In genomic region chr1:155091071-155092051, GRCh38 we compare ENCODE assay signal across 8 cellular contexts. TPM values are rescaled to one million over a fixed set of nuclear protein-coding genes. Genes with fewer than 3 reads are reported as not detected.
DNase-seq lines count a peak whose midpoint lies in the region; ATAC-seq and TF ChIP-seq lines count a peak whose summit lies in the region.

No MANE protein-coding gene starts in this region.

- H3K36me3 ChIP-seq in MM.1S (replicated peaks; ENCODE audit: insufficient read depth, low read length) (no peaks in the 10 kb centered on the region), parathyroid adenoma (ENCODE audit: control insufficient read depth, insufficient read depth, low read length) (no peaks in the 10 kb centered on the region)

- H3K27me3 ChIP-seq in MM.1S (replicated peaks; ENCODE audit: insufficient read depth, low read length) (peaks cover 26% of the 10 kb centered on the region), parathyroid adenoma (ENCODE audit: control insufficient read depth, insufficient read depth, low read length) (no peaks in the 10 kb centered on the region)

- H3K4me3 ChIP-seq in MM.1S (ENCODE audit: low read length) (peak overlapping the region; percentile 10; the same call in 1 of the 2 replicates), parathyroid adenoma (ENCODE audit: low read depth, low read length) (no peak overlapping the region)

- no peak overlapping the region for H3K27ac ChIP-seq in MM.1S (ENCODE audit: low read length)
- H3K27ac ChIP-seq in parathyroid adenoma, result no peak overlapping the region

- H3K9ac ChIP-seq in MM.1S (ENCODE audit: low read length) (no peak overlapping the region), parathyroid adenoma (no peak overlapping the region)

- H2AFZ ChIP-seq in MM.1S (ENCODE audit: low read length) (peak overlapping the region; percentile 55), parathyroid adenoma (peak overlapping the region; percentile 48)

- H4K20me1 ChIP-seq in MM.1S (ENCODE audit: insufficient read depth, low read length), result no peaks in the 10 kb centered on the region

- no peaks in the 10 kb centered on the region for H3K79me2 ChIP-seq in MM.1S (ENCODE audit: low read length)
- no peaks in the 10 kb centered on the region for H3K79me2 ChIP-seq in parathyroid adenoma

- TF ChIP-seq CTCF in MM.1S (IDR thresholded peaks at IDR 0.05; ENCODE audit: low read length), result peak; percentile 100
- peak; percentile 92 for TF ChIP-seq CTCF in parathyroid adenoma (IDR thresholded peaks at IDR 0.05)
- peak; percentile 98 for TF ChIP-seq CTCF in type B pancreatic cell (conservative IDR thresholded peaks at IDR 0.05)

- H3K4me1 Mint-ChIP-seq in type B pancreatic cell (ENCODE audit: unreplicated experiment), result peaks cover 36% of the 10 kb centered on the region

- H3K9me3 ChIP-seq in MM.1S (replicated peaks; ENCODE audit: insufficient read depth, low read length) (no peaks in the 10 kb centered on the region), parathyroid adenoma (ENCODE audit: control insufficient read depth, low read length) (no peaks in the 10 kb centered on the region)

- H3K9me3 Mint-ChIP-seq in type B pancreatic cell, result no peaks in the 10 kb centered on the region

- H3F3A ChIP-seq in MM.1S (ENCODE audit: insufficient read depth, low read length), result no peaks in the 10 kb centered on the region

- in situ Hi-C loops in SK-MEL-5 (cut with HindIII; ENCODE audit: low pct_unique_long_range_greater_than_20kb, low sequenced_read_pairs), result no loop called here

- no peak overlapping the region for H3K27ac Mint-ChIP-seq in type B pancreatic cell

- H3K4me2 ChIP-seq in MM.1S (ENCODE audit: low read depth, low read length), result peak overlapping the region; percentile 62
- H3K4me2 ChIP-seq in parathyroid adenoma (ENCODE audit: low read length), result peak overlapping the region; percentile 6

- no peaks in the 10 kb centered on the region for H3K36me3 Mint-ChIP-seq in type B pancreatic cell

- H3K9me2 ChIP-seq in MM.1S (replicated peaks; ENCODE audit: insufficient read depth, low read length), result no peaks in the 10 kb centered on the region

- no peak overlapping the region for H3K4me3 Mint-ChIP-seq in type B pancreatic cell

- DNase-seq in Daoy (ENCODE audit: low read depth) (peak; percentile 82), MM.1S (peak; percentile 83), SK-MEL-5 (ENCODE audit: low read depth, low spot score) (peak; percentile 91), glomerular visceral epithelial cell (ENCODE audit: extremely low spot score) (peak; percentile 73), type B pancreatic cell (ENCODE audit: extremely low spot score, unreplicated experiment) (peak; percentile 91)
- peak; percentile 63 to 79 (median 72) for DNase-seq in activated naive CD4-positive, alpha-beta T cell (lab: John Stamatoyannopoulos, UW)

- H3K27me3 Mint-ChIP-seq in type B pancreatic cell, result peaks cover 4% of the 10 kb centered on the region

- peaks cover 21% of the 10 kb centered on the region for H3K4me1 ChIP-seq in MM.1S (ENCODE audit: low read length)
- H3K4me1 ChIP-seq in parathyroid adenoma, result peaks cover 8% of the 10 kb centered on the region

- ATAC-seq in HG02885 (IDR thresholded peaks at IDR 0.05; ENCODE audit: poor library complexity, unreplicated experiment), result no peak

RNA-seq across cellular contexts. Expression of gene EFNA3, which starts 12.7 kb away (rescaled TPM):
- 1.1 and 2.4 TPM in 2 replicates for total RNA-seq in Daoy (2014; rRNA removed; shearing (Covaris generic))
- total RNA-seq in SK-MEL-5 (2014; rRNA removed; shearing (Covaris generic)), result 6.6 and 8.2 TPM in 2 replicates
- polyA plus RNA-seq in SK-MEL-5 (2015; cell fraction: cytosol; rRNA removed), result 6.1 and 10.2 TPM in 2 replicates
- 9.8 and 17.4 TPM in 2 replicates for polyA plus RNA-seq in SK-MEL-5 (2015; cell fraction: nucleus; rRNA removed)
- total RNA-seq in type B pancreatic cell (ENCODE audit: low replicate concordance), result 3.4 and 4.7 TPM in 2 replicates

RNA-seq across cellular contexts. Expression of gene EFNA4, which starts 27.8 kb away (rescaled TPM):
- 10.6 and 16.7 TPM in 2 replicates for total RNA-seq in Daoy (2014; rRNA removed; shearing (Covaris generic))
- 12.7 and 13.9 TPM in 2 replicates for total RNA-seq in SK-MEL-5 (2014; rRNA removed; shearing (Covaris generic))
- 9.2 and 9.3 TPM in 2 replicates for polyA plus RNA-seq in SK-MEL-5 (2015; cell fraction: cytosol; rRNA removed)
- polyA plus RNA-seq in SK-MEL-5 (2015; cell fraction: nucleus; rRNA removed), result 5.1 and 12.7 TPM in 2 replicates
- total RNA-seq in type B pancreatic cell (ENCODE audit: low replicate concordance), result 21.2 and 22.1 TPM in 2 replicates

RNA-seq across cellular contexts. Expression of gene EFNA1, which starts 36.3 kb away (rescaled TPM):
- total RNA-seq in Daoy (2014; rRNA removed; shearing (Covaris generic)), result 24.6 and 34.5 TPM in 2 replicates
- total RNA-seq in SK-MEL-5 (2014; rRNA removed; shearing (Covaris generic)), result 25.3 and 25.7 TPM in 2 replicates
- 61.8 and 65.8 TPM in 2 replicates for polyA plus RNA-seq in SK-MEL-5 (2015; cell fraction: cytosol; rRNA removed)
- 63.8 and 73.2 TPM in 2 replicates for polyA plus RNA-seq in SK-MEL-5 (2015; cell fraction: nucleus; rRNA removed)
- 26.1 and 69.9 TPM in 2 replicates for total RNA-seq in type B pancreatic cell (ENCODE audit: low replicate concordance)

RNA-seq across cellular contexts. Expression of gene ADAM15, which starts 40.2 kb away (rescaled TPM):
- total RNA-seq in Daoy (2014; rRNA removed; shearing (Covaris generic)), result 44.5 and 46.2 TPM in 2 replicates
- total RNA-seq in SK-MEL-5 (2014; rRNA removed; shearing (Covaris generic)), result 62.0 and 67.1 TPM in 2 replicates
- polyA plus RNA-seq in SK-MEL-5 (2015; cell fraction: cytosol; rRNA removed), result 190 and 220 TPM in 2 replicates
- polyA plus RNA-seq in SK-MEL-5 (2015; cell fraction: nucleus; rRNA removed), result 156 and 168 TPM in 2 replicates
- total RNA-seq in type B pancreatic cell (ENCODE audit: low replicate concordance), result 61.9 and 69.0 TPM in 2 replicates

RNA-seq across cellular contexts. Expression of gene SLC50A1, which starts 44.3 kb away (rescaled TPM):
- total RNA-seq in Daoy (2014; rRNA removed; shearing (Covaris generic)), result 14.9 and 28.7 TPM in 2 replicates
- total RNA-seq in SK-MEL-5 (2014; rRNA removed; shearing (Covaris generic)), result 57.4 and 61.6 TPM in 2 replicates
- polyA plus RNA-seq in SK-MEL-5 (2015; cell fraction: cytosol; rRNA removed), result 53.0 and 66.4 TPM in 2 replicates
- polyA plus RNA-seq in SK-MEL-5 (2015; cell fraction: nucleus; rRNA removed), result 47.5 and 70.9 TPM in 2 replicates
- total RNA-seq in type B pancreatic cell (ENCODE audit: low replicate concordance), result 27.8 and 43.0 TPM in 2 replicates
